Comparison of ENCODE assay signal across 28 cellular contexts in the genomic region with DNA sequence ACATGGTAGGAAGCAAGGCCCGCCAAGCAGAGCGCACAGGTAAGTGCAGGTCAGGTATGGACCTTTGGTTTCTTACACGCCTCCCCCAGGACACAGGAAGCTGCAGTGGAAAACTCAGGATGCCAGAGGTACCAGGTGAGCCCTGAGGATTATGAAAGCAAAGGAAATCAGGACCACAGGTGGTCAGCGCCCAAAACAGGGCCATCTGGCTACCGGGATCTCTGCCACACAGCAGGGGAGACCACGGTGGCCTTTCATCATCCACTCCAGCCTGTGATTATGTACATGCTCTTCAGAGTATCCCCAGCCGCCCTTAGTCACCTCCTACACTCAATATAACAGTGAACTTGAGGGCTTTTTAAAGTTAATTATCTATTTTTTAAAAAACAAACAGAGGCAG.
DNase-seq lines count a peak whose midpoint lies in the region; FAIRE-seq and TF ChIP-seq lines count a peak whose summit lies in the region.
"Had no signal": no experiment of that assay in that cellular context is flagged by ENCODE, and none has a peak within 500 bp of the region (broad histone marks: within the 10 kb centered on the region; RNA-seq: fewer than 3 reads in every experiment).

No MANE protein-coding gene starts in this region.

- no peaks in the 10 kb centered on the region for H3K27me3 ChIP-seq in H1 (replicated peaks in 1 of 4; ENCODE audit: control insufficient read depth in 3 of 4, extremely low read depth in 1 of 4, insufficient read depth in 3 of 4, low read length in 3 of 4)
- no peaks in the 10 kb centered on the region for H3K27me3 ChIP-seq in tibial nerve
- no peaks in the 10 kb centered on the region for H3K27me3 ChIP-seq in spleen (replicated peaks in 1 of 7)
- H3K27me3 ChIP-seq: adrenal gland, brain microvascular endothelial cell, ovary, Peyer's patch, right atrium auricular region, testis had no signal

- no peak overlapping the region for H2AK5ac ChIP-seq in H1 (ENCODE audit: low read depth, low read length)

- DNase-seq in COLO668 (lab: John Stamatoyannopoulos, UW; ENCODE audit: unreplicated experiment) (peak; percentile 41), NCI-H1417 (lab: John Stamatoyannopoulos, UW) (peak in 2 of 3 experiments; percentile 87 to 97), NCI-H345 treated with DMSO at 0.1 percent for 48 hours (lab: John Stamatoyannopoulos, UW; ENCODE audit: unreplicated experiment) (peak; percentile 26), H1 (ENCODE audit: low read depth in 1 of 2, low spot score in 2 of 2) (no peak), tibial nerve (ENCODE audit: low spot score in 2 of 2) (no peak), ureter (ENCODE audit: low spot score) (no peak), spleen (no peak)
- no peak for DNase-seq in activated naive CD4-positive, alpha-beta T cell (lab: John Stamatoyannopoulos, UW)
- DNase-seq: activated T-cell treated with anti-CD3 and anti-CD28 coated beads, Interleukin-2, amount 50 U/mL, for 4 hours; adrenal gland; brain microvascular endothelial cell; Caco-2; effector CD8-positive, alpha-beta T cell; EL; foreskin keratinocyte; Karpas-422; left ventricle myocardium superior; NCI-H2029; ovary; Peyer's patch; stimulated activated CD4-positive, alpha-beta T cell treated with anti-CD3 and anti-CD28 coated beads, Interleukin-12 subunit alpha, Interleukin-12 subunit beta, amount 100 ng/mL, for 4 hours; stimulated activated CD4-positive, alpha-beta T cell treated with anti-CD3 and anti-CD28 coated beads, Interleukin-4, amount 100 ng/mL, for 24 hours; stimulated activated naive B cell treated with anti-CD40 and anti-IgM and Interleukin-4, amounts not matched to agents 10 μg/mL and 1 μg/mL and 100 μg/mL, for 72 hours; T-helper 1 cell; testis had no signal

- no peak overlapping the region for H3K4ac ChIP-seq in H1 (replicated peaks; ENCODE audit: insufficient read length, low read depth, low read length)

- no peak overlapping the region for H2AFZ ChIP-seq in H1 (ENCODE audit: low read length)

- TF ChIP-seq RAD21 in H1 (IDR thresholded peaks at IDR 0.05 in 1 of 2, conservative IDR thresholded peaks at IDR 0.05 in 1 of 2; ENCODE audit: low read depth in 2 of 2, low read length in 2 of 2), result no peak

- no peak overlapping the region for H4K91ac ChIP-seq in H1 (replicated peaks; ENCODE audit: insufficient read length, low read length)

- peaks cover 2% of the 10 kb centered on the region; the same call in 1 of the 2 replicates for H3K23me2 ChIP-seq in H1 (ENCODE audit: low read depth, low read length)

- H2BK5ac ChIP-seq in H1 (ENCODE audit: low read depth, low read length), result no peak overlapping the region

- intact Hi-C loops in spleen (cut with DNase I; ENCODE audit: low total_unique reads), result no loop called here

- no peaks in the 10 kb centered on the region for H3K36me3 ChIP-seq in H1 (ENCODE audit: control insufficient read depth in 2 of 4, insufficient read depth in 4 of 4, low read length in 3 of 4)
- H3K36me3 ChIP-seq in tibial nerve, result peaks cover 0 to 14% (median 0%) of the 10 kb centered on the region in 3 donors
- peaks cover 0 to 17% (median 0%) of the 10 kb centered on the region in 6 donors for H3K36me3 ChIP-seq in spleen
- H3K36me3 ChIP-seq: adrenal gland, brain microvascular endothelial cell, ovary, Peyer's patch, right atrium auricular region had no signal

- H3K4me3 ChIP-seq in H1 (ENCODE audit: extremely low read depth in 1 of 4, insufficient read depth in 2 of 4, low read depth in 3 of 4, low read length in 4 of 4) (no peak overlapping the region), tibial nerve (no peak overlapping the region), spleen (no peak overlapping the region)
- H3K4me3 ChIP-seq: adrenal gland, ovary, Peyer's patch, right atrium auricular region, testis had no signal

- WGBS in H1 (ENCODE audit: extremely low coverage in 1 of 2, insufficient coverage in 1 of 2, insufficient read length in 1 of 2, insufficient replicate concordance in 2 of 2, low coverage in 1 of 2, low lambda C conversion rate in 2 of 2, missing lambda C conversion rate in 1 of 2), 2 experiments, result 57% methylated on average over 7 of the region's 7 CpGs; no CpG with 5 or more reads in 1 of the 2 experiments
- WGBS in tibial nerve, 2 donors, result 85 to 86% methylated on average over 7 of the region's 7 CpGs
- WGBS in spleen, 5 donors, result 89 to 92% (median 91%) methylated on average over 7 of the region's 7 CpGs

- no peak overlapping the region for H4K8ac ChIP-seq in H1 (ENCODE audit: extremely low read depth, insufficient read depth, low read length)

- H3K18ac ChIP-seq in H1 (ENCODE audit: extremely low read depth, low read length), result no peak overlapping the region

- H3K9ac ChIP-seq in H1 (replicated peaks in 1 of 4; ENCODE audit: extremely low read depth in 1 of 4, low read depth in 3 of 4, low read length in 3 of 4), result no peak overlapping the region

- no peak overlapping the region for H2BK20ac ChIP-seq in H1 (ENCODE audit: low read length)

- H2BK120ac ChIP-seq in H1 (replicated peaks; ENCODE audit: low read depth, low read length), result no peak overlapping the region

- H3K79me1 ChIP-seq in H1 (ENCODE audit: low read depth, low read length), result no peaks in the 10 kb centered on the region

- H3K27ac ChIP-seq in H1 (ENCODE audit: low read depth, low read length) (no peak overlapping the region), tibial nerve (no peak overlapping the region), spleen (no peak overlapping the region)
- H3K27ac ChIP-seq: adrenal gland, brain microvascular endothelial cell, foreskin keratinocyte, ovary, Peyer's patch, right atrium auricular region, testis had no signal

- no peak overlapping the region for H3K56ac ChIP-seq in H1 (replicated peaks; ENCODE audit: insufficient read length, low read depth, low read length)

- no peak overlapping the region for H3K23ac ChIP-seq in H1 (ENCODE audit: insufficient read length)

- TF ChIP-seq POLR2A in H1 (IDR thresholded peaks at IDR 0.05; ENCODE audit: control extremely low read depth in 1 of 2, low read depth in 2 of 2, low read length in 2 of 2), result no peak
- no peak for TF ChIP-seq POLR2A in tibial nerve (IDR thresholded peaks at IDR 0.05)
- no peak for TF ChIP-seq POLR2A in spleen (IDR thresholded peaks at IDR 0.05)

- no peak overlapping the region for H2BK12ac ChIP-seq in H1 (ENCODE audit: low read depth, low read length)

- H3K79me2 ChIP-seq in H1 (ENCODE audit: control insufficient read depth in 1 of 2, insufficient read depth in 2 of 2, low read length in 2 of 2), result no peaks in the 10 kb centered on the region

- peak; percentile 24 for FAIRE-seq in H1 (lab: Jason Lieb, UNC)
- FAIRE-seq: GM19239, TTC549 had no signal

- no peaks in the 10 kb centered on the region for H4K20me1 ChIP-seq in H1 (replicated peaks in 1 of 2; ENCODE audit: control insufficient read depth in 1 of 2, insufficient read depth in 2 of 2, low read length in 2 of 2)

- no peak for TF ChIP-seq EP300 in H1 (IDR thresholded peaks at IDR 0.05; ENCODE audit: borderline replicate concordance in 1 of 2, low read depth in 2 of 2, low read length in 2 of 2)
- TF ChIP-seq EP300 in tibial nerve (IDR thresholded peaks at IDR 0.05), result no peak

- H3K9me3 ChIP-seq in H1 (ENCODE audit: insufficient read depth in 2 of 2, low read depth in 1 of 2, low read length in 1 of 2) (no peaks in the 10 kb centered on the region), tibial nerve (no peaks in the 10 kb centered on the region), spleen (no peaks in the 10 kb centered on the region)
- H3K9me3 ChIP-seq: adrenal gland, Caco-2, ovary, Peyer's patch, right atrium auricular region, testis had no signal

- TF ChIP-seq CTCF in H1 (IDR thresholded peaks at IDR 0.05; ENCODE audit: control extremely low read depth in 1 of 3, insufficient read depth in 1 of 3, low read depth in 1 of 3, low read length in 3 of 3) (no peak), tibial nerve (IDR thresholded peaks at IDR 0.05) (no peak), spleen (IDR thresholded peaks at IDR 0.05 in 8 of 11, conservative IDR thresholded peaks at IDR 0.05 in 3 of 11) (no peak)

- no peak overlapping the region for H3K14ac ChIP-seq in H1 (ENCODE audit: insufficient read length)

- H3K4me1 ChIP-seq in H1 (replicated peaks in 1 of 4; ENCODE audit: control insufficient read depth in 3 of 4, insufficient read depth in 4 of 4, low read length in 3 of 4), result peaks cover 2 to 16% (median 9%) of the 10 kb centered on the region in 4 experiments
- no peaks in the 10 kb centered on the region for H3K4me1 ChIP-seq in tibial nerve
- peaks cover 0 to 10% (median 0%) of the 10 kb centered on the region in 6 donors for H3K4me1 ChIP-seq in spleen
- H3K4me1 ChIP-seq: adrenal gland, Caco-2, foreskin keratinocyte, Peyer's patch, right atrium auricular region, testis had no signal

- H3K4me2 ChIP-seq in H1 (ENCODE audit: insufficient read depth in 1 of 2, low read depth in 2 of 2, low read length in 2 of 2), result 0 out of 4 replicates have a peak overlapping the region, but pooled peaks of 1 of the 2 experiments have one; percentile 6

- H2BK15ac ChIP-seq in H1 (ENCODE audit: low read length), result no peak overlapping the region

- CTCF ChIA-PET in H1 (lab: Charles Lee; ENCODE audit: partially characterized antibody), result interaction anchor here (0.6 to 0.7 kb wide), 3 partner anchors 96 to 355 kb away, joined by 3 to 5 read pairs (median 3); no protein-coding TSS in a partner anchor

- H4K5ac ChIP-seq in H1 (ENCODE audit: insufficient read length, low read depth, low read length), result no peak overlapping the region

- POLR2A ChIA-PET in H1 (lab: Charles Lee; ENCODE audit: partially characterized antibody), result no interaction called here

TF ChIP-seq in H1, 55 proteins besides CTCF, POLR2A, EP300 and RAD21:
- TF ChIP-seq HDAC2 (IDR thresholded peaks at IDR 0.05; ENCODE audit: borderline replicate concordance in 1 of 2, low read depth in 2 of 2, low read length in 2 of 2) (peak in 1 of 2 experiments; percentile 53; a peak in 1 of 4 replicates), CREB1 (IDR thresholded peaks at IDR 0.05) (no peak), TCF12 (IDR thresholded peaks at IDR 0.05; ENCODE audit: low read depth, low read length) (peak; percentile 86; the same call in 1 of the 2 replicates)

Comparison
In these comparisons a context has a peak if more than half of its experiments do, and no peak if none do; other contexts are left out.
1. DNase-seq: peak in COLO668 (single experiment), NCI-H1417 (2 of 3) and NCI-H345 treated with DMSO at 0.1 percent for 48 hours (single experiment); none in H1 (0 of 2), tibial nerve (0 of 2), activated naive CD4-positive, alpha-beta T cell (0 of 4), ureter (single experiment) and spleen (single experiment).